ENCODE assay signal across 9 cellular contexts in genomic region chr9:16828335-16829281, GRCh38. TPM values are rescaled to one million over a fixed set of nuclear protein-coding genes. Genes with fewer than 3 reads are reported as not detected.
A peak's percentile ranks its signal among the peaks of the same experiment; 100 is the strongest.
DNase-seq lines count a peak whose midpoint lies in the region; ATAC-seq and TF ChIP-seq lines count a peak whose summit lies in the region.
"Had no signal": no experiment of that assay in that cellular context is flagged by ENCODE, and none has a peak within 500 bp of the region (broad histone marks: within the 10 kb centered on the region; RNA-seq: fewer than 3 reads in every experiment).

No MANE protein-coding gene starts in this region.

- H3K4me3 ChIP-seq in HAP-1 = no peak overlapping the region
- H3K4me3 ChIP-seq in cardiac fibroblast (replicated peaks in 1 of 2; ENCODE audit: low read depth in 2 of 2, low read length in 2 of 2) = peak overlapping the region; percentile 18 to 33
- H3K4me3 ChIP-seq in skeletal muscle tissue (ENCODE audit: low read length in 3 of 3) = peak overlapping the region; percentile 57 to 69 (median 58)

- peak overlapping the region; percentile 55 to 73 (median 63) for H3K9ac ChIP-seq in skeletal muscle tissue (ENCODE audit: low read depth in 1 of 3, low read length in 3 of 3)

- no peaks in the 10 kb centered on the region for H3K9me3 ChIP-seq in HAP-1
- no peaks in the 10 kb centered on the region for H3K9me3 ChIP-seq in skeletal muscle tissue (ENCODE audit: control insufficient read depth in 3 of 3, low read length in 3 of 3)

- H3K27me3 ChIP-seq in HAP-1 (ENCODE audit: low read depth) = no peaks in the 10 kb centered on the region
- no peaks in the 10 kb centered on the region for H3K27me3 ChIP-seq in skeletal muscle tissue (ENCODE audit: control insufficient read depth in 3 of 3, insufficient read depth in 3 of 3, low read length in 3 of 3)

- H3K36me3 ChIP-seq in HAP-1 (replicated peaks) = no peaks in the 10 kb centered on the region
- H3K36me3 ChIP-seq in skeletal muscle tissue (ENCODE audit: control insufficient read depth in 3 of 3, insufficient read depth in 3 of 3, low read length in 3 of 3) = no peaks in the 10 kb centered on the region

- no peak for TF ChIP-seq CTCF in cardiac fibroblast (IDR thresholded peaks at IDR 0.05; ENCODE audit: low read depth, low read length)

- H3K27ac ChIP-seq in skeletal muscle tissue (ENCODE audit: low read depth, low read length) = peak overlapping the region; percentile 23

- ATAC-seq in GM18498 (IDR thresholded peaks at IDR 0.05; ENCODE audit: unreplicated experiment) (no peak), GM19395 (IDR thresholded peaks at IDR 0.05; ENCODE audit: unreplicated experiment) (no peak)

- DNase-seq in HAP-1 (ENCODE audit: low spot score in 2 of 2) = peak; percentile 21 to 27
- DNase-seq in cardiac fibroblast (ENCODE audit: low read depth in 2 of 2) = peak; percentile 47 to 48
- peak; percentile 55 for DNase-seq in iris pigment epithelial cell (ENCODE audit: low read depth)
- no peak for DNase-seq in activated CD4-positive, alpha-beta T cell treated with anti-CD3 and anti-CD28 coated beads, Interleukin-2, amount 50 U/mL, for 4 hours
- DNase-seq in activated CD4-positive, CD25-positive, alpha-beta regulatory T cell (lab: John Stamatoyannopoulos, UW) = no peak
- DNase-seq: NCI-H446 had no signal

- peaks cover 5% of the 10 kb centered on the region for H3K4me1 ChIP-seq in HAP-1
- peaks cover 0 to 7% (median 4%) of the 10 kb centered on the region in 3 donors for H3K4me1 ChIP-seq in skeletal muscle tissue (ENCODE audit: control insufficient read depth in 3 of 3, insufficient read depth in 3 of 3, low read length in 3 of 3)

- in situ Hi-C loops in HAP-1 (cut with MboI; ENCODE audit: low sequenced_read_pairs) = no loop called here

RNA-seq across cellular contexts. Expression of gene BNC2, which starts 41.9 kb away (rescaled TPM):
- 10.4 TPM for total RNA-seq in skeletal muscle tissue

Comparison
In these comparisons a context has a peak if more than half of its experiments do, and no peak if none do; other contexts are left out.
1. DNase-seq: peak in HAP-1 (2 of 2), cardiac fibroblast (2 of 2) and iris pigment epithelial cell (single experiment); none in activated CD4-positive, alpha-beta T cell treated with anti-CD3 and anti-CD28 coated beads, Interleukin-2, amount 50 U/mL, for 4 hours (0 of 2) and activated CD4-positive, CD25-positive, alpha-beta regulatory T cell (0 of 4).